ENCODE assay signal across 1 cellular context in genomic region chr22:50739279-50739691, GRCh38.
A peak's percentile ranks its signal among the peaks of the same experiment; 100 is the strongest.
TF ChIP-seq lines count a peak whose summit lies in the region.

No MANE protein-coding gene starts in this region.

TF ChIP-seq in HepG2, 621 proteins besides CTCF, POLR2A, EP300 and RAD21:
- TF ChIP-seq ZNF768 (CRISPR knock-in tag; IDR thresholded peaks at IDR 0.05) (peak; percentile 21; the same call in 1 of the 2 replicates), ZNF766 (CRISPR knock-in tag; IDR thresholded peaks at IDR 0.05; ENCODE audit: borderline replicate concordance) (no peak), ZFAT (CRISPR knock-in tag; conservative IDR thresholded peaks at IDR 0.05) (no peak), REST (IDR thresholded peaks at IDR 0.05; ENCODE audit: borderline replicate concordance in 1 of 2, low read depth in 1 of 2, low read length in 2 of 2) (no peak), ZFP37 (CRISPR knock-in tag; IDR thresholded peaks at IDR 0.05; ENCODE audit: borderline replicate concordance) (no peak)
